In genomic region chr6:322940-323729, GRCh38 we compare ENCODE assay signal across 20 cellular contexts. TPM values are rescaled to one million over a fixed set of nuclear protein-coding genes. Genes with fewer than 3 reads are reported as not detected.
DNase-seq lines count a peak whose midpoint lies in the region; ATAC-seq, FAIRE-seq and TF ChIP-seq lines count a peak whose summit lies in the region.
"Had no signal": no experiment of that assay in that cellular context is flagged by ENCODE, and none has a peak within 500 bp of the region (broad histone marks: within the 10 kb centered on the region; RNA-seq: fewer than 3 reads in every experiment).

No MANE protein-coding gene starts in this region.

- H3K9me2 ChIP-seq in DOHH2 (replicated peaks; ENCODE audit: control insufficient read depth, low read length): no peaks in the 10 kb centered on the region

- H3K27me3 ChIP-seq in DOHH2 (ENCODE audit: control insufficient read depth, low read length) (no peaks in the 10 kb centered on the region), OCI-LY3 (ENCODE audit: low read depth, low read length) (peaks cover 48% of the 10 kb centered on the region)
- H3K27me3 ChIP-seq: SJCRH30, testis had no signal

- no peaks in the 10 kb centered on the region for H3K79me2 ChIP-seq in DOHH2 (ENCODE audit: control insufficient read depth, low read length)
- peaks cover 73% of the 10 kb centered on the region for H3K79me2 ChIP-seq in OCI-LY3 (ENCODE audit: low read length)

- H3F3A ChIP-seq in DOHH2 (ENCODE audit: control insufficient read depth, insufficient read depth): no peaks in the 10 kb centered on the region

- no peak overlapping the region for H3K27ac ChIP-seq in DOHH2 (ENCODE audit: low read depth, low read length)
- H3K27ac ChIP-seq in OCI-LY3 (ENCODE audit: low read length): no peak overlapping the region
- H3K27ac ChIP-seq: SJCRH30, testis had no signal

- no peak overlapping the region for H3K9ac ChIP-seq in OCI-LY3 (ENCODE audit: low read length)

- H3K9me3 ChIP-seq in DOHH2 (ENCODE audit: control insufficient read depth, insufficient read depth, low read length) (peaks cover 4% of the 10 kb centered on the region; the same call in 1 of the 2 replicates), OCI-LY3 (ENCODE audit: insufficient read depth, low read length) (no peaks in the 10 kb centered on the region), mucosa of descending colon (peaks cover 4% of the 10 kb centered on the region)
- H3K9me3 ChIP-seq: SJCRH30, testis had no signal

- H3K4me3 ChIP-seq in DOHH2 (ENCODE audit: low read length) (no peak overlapping the region), OCI-LY3 (ENCODE audit: low read length) (no peak overlapping the region), mucosa of descending colon (no peak overlapping the region)
- H3K4me3 ChIP-seq: SJCRH30, testis had no signal

- H3K4me1 ChIP-seq in DOHH2 (ENCODE audit: control insufficient read depth, low read length) (peaks cover 13% of the 10 kb centered on the region), OCI-LY3 (ENCODE audit: low read length) (peaks cover 71% of the 10 kb centered on the region), mucosa of descending colon (ENCODE audit: low read depth) (peaks cover 5% of the 10 kb centered on the region)
- H3K4me1 ChIP-seq: SJCRH30 had no signal

- H3K36me3 ChIP-seq in DOHH2 (ENCODE audit: control insufficient read depth, low read length) (no peaks in the 10 kb centered on the region), OCI-LY3 (replicated peaks; ENCODE audit: low read depth, low read length) (peaks cover 56% of the 10 kb centered on the region), mucosa of descending colon (ENCODE audit: low read depth) (no peaks in the 10 kb centered on the region)
- H3K36me3 ChIP-seq: SJCRH30 had no signal

- DNase-seq in GM19239 (ENCODE audit: insufficient read length, low spot score): no peak
- DNase-seq in mucosa of descending colon: no peak
- DNase-seq in stimulated activated naive CD8-positive, alpha-beta T cell treated with anti-CD3 and anti-CD28 coated beads, Interleukin-15, Interleukin-2, amounts not matched to agents 100 U/mL and 50 U/mL, for 24 hours: no peak
- no peak for DNase-seq in AG08395 (ENCODE audit: low spot score)
- DNase-seq: activated CD4-positive, alpha-beta memory T cell treated with anti-CD3 and anti-CD28 coated beads, Interleukin-2, amount 10 ng/mL, durations not matched to agents 7 days and 5 days; activated naive CD4-positive, alpha-beta T cell treated with anti-CD3 and anti-CD28 coated beads, Interleukin-2, amount 50 U/mL, for 16 hours; activated T-cell treated with anti-CD3 and anti-CD28 coated beads, Interleukin-2, amount 50 U/mL, for 48 hours; effector memory CD4-positive, alpha-beta T cell; left cardiac atrium; NCI-H1436; NCI-H524 treated with DMSO at 0.1 percent for 48 hours; SJCRH30; stimulated activated CD4-positive, alpha-beta T cell treated with anti-CD3 and anti-CD28 coated beads, Interleukin-12 subunit alpha, Interleukin-12 subunit beta, amount 100 ng/mL, for 4 hours; testis had no signal

- peak; percentile 80 for FAIRE-seq in GM19239 (lab: Jason Lieb, UNC)
- FAIRE-seq: astrocyte, HTR-8/SVneo had no signal

- H2AFZ ChIP-seq in OCI-LY3 (ENCODE audit: low read depth, low read length): no peak overlapping the region

- H3K4me2 ChIP-seq in DOHH2 (ENCODE audit: low read length) (0 out of 2 replicates have a peak overlapping the region, but pooled peaks have one; percentile 15), OCI-LY3 (ENCODE audit: low read length) (peak overlapping the region; percentile 1; the same call in 1 of the 2 replicates)

- ATAC-seq in mucosa of descending colon (peak; percentile 9), GM19452 (IDR thresholded peaks at IDR 0.05; ENCODE audit: unreplicated experiment) (no peak)
- ATAC-seq in stimulated activated naive CD8-positive, alpha-beta T cell treated with anti-CD3 and anti-CD28 coated beads, Interleukin-15, Interleukin-2, amounts not matched to agents 100 U/mL and 50 U/mL, for 24 hours: no peak
- ATAC-seq: left cardiac atrium, T-helper 17 cell had no signal

- intact Hi-C loops in mucosa of descending colon (cut with DNase I, micrococcal nuclease): no loop called here

- TF ChIP-seq CTCF in DOHH2 (IDR thresholded peaks at IDR 0.05; ENCODE audit: low read depth, low read length, poor library complexity, severe bottlenecking) (no peak), OCI-LY3 (IDR thresholded peaks at IDR 0.05; ENCODE audit: low read depth, low read length) (no peak), mucosa of descending colon (IDR thresholded peaks at IDR 0.05) (no peak)

- 0 out of 2 replicates have a peak, but pooled peaks cover 3% of the 10 kb centered on the region for H4K20me1 ChIP-seq in DOHH2 (ENCODE audit: control insufficient read depth, insufficient read depth, low read depth, low read length)
- H4K20me1 ChIP-seq in OCI-LY3 (ENCODE audit: insufficient read depth, low read length): peaks cover 90% of the 10 kb centered on the region

RNA-seq across cellular contexts. Expression of gene DUSP22, which starts 30.8 kb away (rescaled TPM):
- total RNA-seq in mucosa of descending colon: 10 to 100 TPM; 27.5 to 80.6 (median 29.1) TPM
